8 cellular contexts compared by ENCODE assay signal in the genomic region with DNA sequence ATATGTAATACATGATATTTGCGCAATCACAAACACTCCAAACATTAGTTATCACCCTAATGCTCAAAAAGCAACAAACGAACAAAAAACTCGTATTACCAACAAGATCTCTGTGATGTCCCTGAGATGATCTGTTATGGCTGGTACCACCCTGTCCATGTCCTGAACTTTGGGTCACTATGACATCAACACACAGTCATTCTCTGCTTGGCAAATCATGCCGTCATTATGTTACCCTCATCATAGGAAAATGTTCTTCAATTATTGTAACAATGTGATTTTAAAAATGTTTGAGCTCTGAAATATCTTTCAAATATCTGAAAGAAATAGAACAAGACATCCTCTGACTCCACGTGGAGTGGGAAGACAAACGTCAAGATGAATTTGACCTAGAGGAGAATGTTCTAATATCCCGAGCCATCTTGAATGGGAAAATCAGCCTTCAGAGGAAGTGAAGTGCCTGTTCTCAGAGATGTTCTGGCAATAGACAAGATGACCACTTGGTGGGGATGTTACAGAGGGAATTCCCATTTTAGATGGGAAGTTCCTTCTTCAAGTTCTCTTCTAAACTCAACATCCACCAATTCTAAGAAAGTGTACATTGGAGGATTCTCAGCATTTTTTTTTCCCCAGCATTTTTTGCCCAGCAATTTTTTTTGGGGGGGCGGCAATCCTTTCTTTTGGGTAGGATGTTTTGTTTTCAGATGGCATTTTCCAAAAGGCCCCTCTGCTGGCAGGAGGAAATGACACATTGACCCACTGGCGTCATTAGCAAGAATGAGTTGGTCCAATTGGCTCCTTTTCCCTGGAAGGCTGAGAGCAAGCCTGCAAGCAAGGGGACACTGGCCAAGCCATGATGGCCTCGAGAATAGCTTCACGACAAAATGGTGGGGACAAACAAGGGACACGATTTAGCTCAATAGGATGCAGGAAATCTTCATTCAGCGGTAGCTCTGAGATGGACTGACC. TPM values are rescaled to one million over a fixed set of nuclear protein-coding genes. Genes with fewer than 3 reads are reported as not detected.
DNase-seq lines count a peak whose midpoint lies in the region; ATAC-seq and TF ChIP-seq lines count a peak whose summit lies in the region.

No MANE protein-coding gene starts in this region.

- ATAC-seq in SK-N-SH treated with all-trans-retinoic acid at 6 μM for 48 hours (peak; percentile 73), HG03457 (IDR thresholded peaks at IDR 0.05; ENCODE audit: unreplicated experiment) (no peak)
- ATAC-seq in activated T-cell treated with anti-CD3 and anti-CD28 coated beads, Interleukin-2, amount 50 U/mL, for 4 hours, result no peak

- H3K4me3 Mint-ChIP-seq in activated T-cell treated with anti-CD3 and anti-CD28 coated beads, Interleukin-2, amount 50 U/mL, for 4 hours, result no peak overlapping the region

- peaks cover 6% of the 10 kb centered on the region for H3K27me3 Mint-ChIP-seq in activated T-cell treated with anti-CD3 and anti-CD28 coated beads, Interleukin-2, amount 50 U/mL, for 4 hours (ENCODE audit: low read depth)

- H3K4me1 Mint-ChIP-seq in activated T-cell treated with anti-CD3 and anti-CD28 coated beads, Interleukin-2, amount 50 U/mL, for 4 hours (ENCODE audit: low read depth), result no peaks in the 10 kb centered on the region

- no peaks in the 10 kb centered on the region for H3K36me3 Mint-ChIP-seq in activated T-cell treated with anti-CD3 and anti-CD28 coated beads, Interleukin-2, amount 50 U/mL, for 4 hours (ENCODE audit: insufficient read depth)

- DNase-seq in DMS 273 (lab: John Stamatoyannopoulos, UW; ENCODE audit: unreplicated experiment), result peak; percentile 68
- DNase-seq in HuH-7 (ENCODE audit: low spot score), result peak; percentile 69
- DNase-seq in inferior parietal cortex (ENCODE audit: extremely low spot score), result peak; percentile 66
- no peak for DNase-seq in activated T-cell treated with anti-CD3 and anti-CD28 coated beads, Interleukin-2, amount 50 U/mL, for 1 hour
- DNase-seq in activated T-cell treated with anti-CD3 and anti-CD28 coated beads, Interleukin-2, amount 50 U/mL, for 4 hours, result no peak
- no peak for DNase-seq in KG1 (lab: John Stamatoyannopoulos, UW)

- no peaks in the 10 kb centered on the region for H3K9me3 Mint-ChIP-seq in activated T-cell treated with anti-CD3 and anti-CD28 coated beads, Interleukin-2, amount 50 U/mL, for 4 hours

TF ChIP-seq in SK-N-SH treated with all-trans-retinoic acid at 6 μM for 48 hours, 23 proteins besides CTCF, POLR2A, EP300 and RAD21:
- TF ChIP-seq ZFP3 (CRISPR knock-in tag; IDR thresholded peaks at IDR 0.05) (no peak), ZC3H10 (CRISPR knock-in tag; IDR thresholded peaks at IDR 0.05) (no peak), CSDC2 (CRISPR knock-in tag; IDR thresholded peaks at IDR 0.05) (no peak), BACH2 (CRISPR knock-in tag; IDR thresholded peaks at IDR 0.05; ENCODE audit: borderline replicate concordance) (no peak), RARB (CRISPR knock-in tag; IDR thresholded peaks at IDR 0.05) (no peak), ZNF565 (CRISPR knock-in tag; conservative IDR thresholded peaks at IDR 0.05; ENCODE audit: low read depth) (no peak), ZNF8 (CRISPR knock-in tag; IDR thresholded peaks at IDR 0.05) (no peak), ZNF70 (CRISPR knock-in tag; IDR thresholded peaks at IDR 0.05) (no peak), ZFP30 (CRISPR knock-in tag; IDR thresholded peaks at IDR 0.05) (no peak), GLIS3 (CRISPR knock-in tag; IDR thresholded peaks at IDR 0.05) (no peak), ISL1 (CRISPR knock-in tag; IDR thresholded peaks at IDR 0.05) (no peak), SNAI2 (CRISPR knock-in tag; IDR thresholded peaks at IDR 0.05) (no peak), TOX (CRISPR knock-in tag; IDR thresholded peaks at IDR 0.05; ENCODE audit: borderline replicate concordance) (no peak), PPARA (CRISPR knock-in tag; IDR thresholded peaks at IDR 0.05; ENCODE audit: borderline replicate concordance) (no peak), ARNTL (CRISPR knock-in tag; IDR thresholded peaks at IDR 0.05; ENCODE audit: borderline replicate concordance, low read depth) (no peak), ESRRG (CRISPR knock-in tag; IDR thresholded peaks at IDR 0.05) (no peak)
- TF ChIP-seq, protein P1, sequence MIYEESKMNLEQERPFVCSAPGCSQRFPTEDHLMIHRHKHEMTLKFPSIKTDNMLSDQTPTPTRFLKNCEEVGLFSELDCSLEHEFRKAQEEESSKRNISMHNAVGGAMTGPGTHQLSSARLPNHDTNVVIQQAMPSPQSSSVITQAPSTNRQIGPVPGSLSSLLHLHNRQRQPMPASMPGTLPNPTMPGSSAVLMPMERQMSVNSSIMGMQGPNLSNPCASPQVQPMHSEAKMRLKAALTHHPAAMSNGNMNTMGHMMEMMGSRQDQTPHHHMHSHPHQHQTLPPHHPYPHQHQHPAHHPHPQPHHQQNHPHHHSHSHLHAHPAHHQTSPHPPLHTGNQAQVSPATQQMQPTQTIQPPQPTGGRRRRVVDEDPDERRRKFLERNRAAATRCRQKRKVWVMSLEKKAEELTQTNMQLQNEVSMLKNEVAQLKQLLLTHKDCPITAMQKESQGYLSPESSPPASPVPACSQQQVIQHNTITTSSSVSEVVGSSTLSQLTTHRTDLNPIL (CRISPR knock-in tag; IDR thresholded peaks at IDR 0.05; ENCODE audit: low read depth), result no peak
- TF ChIP-seq, protein P2, sequence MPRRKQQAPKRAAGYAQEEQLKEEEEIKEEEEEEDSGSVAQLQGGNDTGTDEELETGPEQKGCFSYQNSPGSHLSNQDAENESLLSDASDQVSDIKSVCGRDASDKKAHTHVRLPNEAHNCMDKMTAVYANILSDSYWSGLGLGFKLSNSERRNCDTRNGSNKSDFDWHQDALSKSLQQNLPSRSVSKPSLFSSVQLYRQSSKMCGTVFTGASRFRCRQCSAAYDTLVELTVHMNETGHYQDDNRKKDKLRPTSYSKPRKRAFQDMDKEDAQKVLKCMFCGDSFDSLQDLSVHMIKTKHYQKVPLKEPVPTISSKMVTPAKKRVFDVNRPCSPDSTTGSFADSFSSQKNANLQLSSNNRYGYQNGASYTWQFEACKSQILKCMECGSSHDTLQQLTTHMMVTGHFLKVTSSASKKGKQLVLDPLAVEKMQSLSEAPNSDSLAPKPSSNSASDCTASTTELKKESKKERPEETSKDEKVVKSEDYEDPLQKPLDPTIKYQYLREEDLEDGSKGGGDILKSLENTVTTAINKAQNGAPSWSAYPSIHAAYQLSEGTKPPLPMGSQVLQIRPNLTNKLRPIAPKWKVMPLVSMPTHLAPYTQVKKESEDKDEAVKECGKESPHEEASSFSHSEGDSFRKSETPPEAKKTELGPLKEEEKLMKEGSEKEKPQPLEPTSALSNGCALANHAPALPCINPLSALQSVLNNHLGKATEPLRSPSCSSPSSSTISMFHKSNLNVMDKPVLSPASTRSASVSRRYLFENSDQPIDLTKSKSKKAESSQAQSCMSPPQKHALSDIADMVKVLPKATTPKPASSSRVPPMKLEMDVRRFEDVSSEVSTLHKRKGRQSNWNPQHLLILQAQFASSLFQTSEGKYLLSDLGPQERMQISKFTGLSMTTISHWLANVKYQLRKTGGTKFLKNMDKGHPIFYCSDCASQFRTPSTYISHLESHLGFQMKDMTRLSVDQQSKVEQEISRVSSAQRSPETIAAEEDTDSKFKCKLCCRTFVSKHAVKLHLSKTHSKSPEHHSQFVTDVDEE (CRISPR knock-in tag; IDR thresholded peaks at IDR 0.05), result no peak
- TF ChIP-seq, protein P3, sequence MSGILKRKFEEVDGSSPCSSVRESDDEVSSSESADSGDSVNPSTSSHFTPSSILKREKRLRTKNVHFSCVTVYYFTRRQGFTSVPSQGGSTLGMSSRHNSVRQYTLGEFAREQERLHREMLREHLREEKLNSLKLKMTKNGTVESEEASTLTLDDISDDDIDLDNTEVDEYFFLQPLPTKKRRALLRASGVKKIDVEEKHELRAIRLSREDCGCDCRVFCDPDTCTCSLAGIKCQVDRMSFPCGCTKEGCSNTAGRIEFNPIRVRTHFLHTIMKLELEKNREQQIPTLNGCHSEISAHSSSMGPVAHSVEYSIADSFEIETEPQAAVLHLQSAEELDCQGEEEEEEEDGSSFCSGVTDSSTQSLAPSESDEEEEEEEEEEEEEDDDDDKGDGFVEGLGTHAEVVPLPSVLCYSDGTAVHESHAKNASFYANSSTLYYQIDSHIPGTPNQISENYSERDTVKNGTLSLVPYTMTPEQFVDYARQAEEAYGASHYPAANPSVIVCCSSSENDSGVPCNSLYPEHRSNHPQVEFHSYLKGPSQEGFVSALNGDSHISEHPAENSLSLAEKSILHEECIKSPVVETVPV (CRISPR knock-in tag; IDR thresholded peaks at IDR 0.05), result no peak
- TF ChIP-seq, protein P4, sequence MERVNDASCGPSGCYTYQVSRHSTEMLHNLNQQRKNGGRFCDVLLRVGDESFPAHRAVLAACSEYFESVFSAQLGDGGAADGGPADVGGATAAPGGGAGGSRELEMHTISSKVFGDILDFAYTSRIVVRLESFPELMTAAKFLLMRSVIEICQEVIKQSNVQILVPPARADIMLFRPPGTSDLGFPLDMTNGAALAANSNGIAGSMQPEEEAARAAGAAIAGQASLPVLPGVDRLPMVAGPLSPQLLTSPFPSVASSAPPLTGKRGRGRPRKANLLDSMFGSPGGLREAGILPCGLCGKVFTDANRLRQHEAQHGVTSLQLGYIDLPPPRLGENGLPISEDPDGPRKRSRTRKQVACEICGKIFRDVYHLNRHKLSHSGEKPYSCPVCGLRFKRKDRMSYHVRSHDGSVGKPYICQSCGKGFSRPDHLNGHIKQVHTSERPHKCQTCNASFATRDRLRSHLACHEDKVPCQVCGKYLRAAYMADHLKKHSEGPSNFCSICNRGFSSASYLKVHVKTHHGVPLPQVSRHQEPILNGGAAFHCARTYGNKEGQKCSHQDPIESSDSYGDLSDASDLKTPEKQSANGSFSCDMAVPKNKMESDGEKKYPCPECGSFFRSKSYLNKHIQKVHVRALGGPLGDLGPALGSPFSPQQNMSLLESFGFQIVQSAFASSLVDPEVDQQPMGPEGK (CRISPR knock-in tag; IDR thresholded peaks at IDR 0.05; ENCODE audit: borderline replicate concordance), result no peak

RNA-seq across cellular contexts. Expression of a gene that starts 3.7 kb away (rescaled TPM):
- total RNA-seq in activated T-cell treated with anti-CD3 and anti-CD28 coated beads, Interleukin-2, amount 50 U/mL, for 4 hours, result not detected

RNA-seq across cellular contexts. Expression of a gene that starts 20.1 kb away (rescaled TPM):
- 1 to 10 TPM; 2.0 to 5.7 (median 5.5) TPM for total RNA-seq in activated T-cell treated with anti-CD3 and anti-CD28 coated beads, Interleukin-2, amount 50 U/mL, for 4 hours

Comparison
In these comparisons a context has a peak if more than half of its experiments do, and no peak if none do; other contexts are left out.
1. DNase-seq: peak in DMS 273 (single experiment), HuH-7 (single experiment) and inferior parietal cortex (single experiment); none in activated T-cell treated with anti-CD3 and anti-CD28 coated beads, Interleukin-2, amount 50 U/mL, for 1 hour (single experiment), activated T-cell treated with anti-CD3 and anti-CD28 coated beads, Interleukin-2, amount 50 U/mL, for 4 hours (single experiment) and KG1 (single experiment).